10 cellular contexts compared by ENCODE assay signal in the genomic region with DNA sequence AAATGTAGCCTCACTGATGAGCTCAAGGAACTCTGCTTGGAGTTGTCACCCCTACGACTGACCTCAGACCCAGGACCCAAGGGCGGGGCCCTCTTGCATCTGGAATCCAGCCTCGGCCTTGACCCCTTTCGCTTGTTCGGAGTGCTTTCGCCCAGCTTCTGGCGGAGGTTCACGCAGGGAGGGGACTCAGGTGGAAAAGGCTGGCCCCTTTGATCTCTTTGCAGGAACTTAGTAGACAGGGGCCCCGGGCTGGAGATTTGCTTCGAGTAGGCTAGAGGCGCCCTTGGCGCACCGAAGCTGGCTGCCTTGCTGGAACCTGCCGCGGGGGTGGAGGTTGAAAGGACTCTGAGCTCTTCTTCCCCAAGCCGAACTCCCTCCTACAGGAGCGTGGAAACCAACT.
DNase-seq lines count a peak whose midpoint lies in the region; ATAC-seq and TF ChIP-seq lines count a peak whose summit lies in the region.
"Had no signal": no experiment of that assay in that cellular context is flagged by ENCODE, and none has a peak within 500 bp of the region (broad histone marks: within the 10 kb centered on the region; RNA-seq: fewer than 3 reads in every experiment).

No MANE protein-coding gene starts in this region.

- H3K4me1 ChIP-seq in ES-I3 (ENCODE audit: insufficient read depth, low read length) (peaks cover 3% of the 10 kb centered on the region; the same call in 1 of the 2 replicates), RWPE2 (ENCODE audit: insufficient read depth, poor library complexity, severe bottlenecking) (no peaks in the 10 kb centered on the region)

- peaks cover 21% of the 10 kb centered on the region for H3K27me3 Mint-ChIP-seq in glutamatergic neuron (ENCODE audit: unreplicated experiment)

- H3K36me3 Mint-ChIP-seq in glutamatergic neuron (ENCODE audit: unreplicated experiment) = no peaks in the 10 kb centered on the region
- H3K36me3 Mint-ChIP-seq: CD4-positive, alpha-beta memory T cell had no signal

- H3K4me3 ChIP-seq in RWPE2 (ENCODE audit: severe bottlenecking) = no peak overlapping the region

- no peak for TF ChIP-seq CTCF in RWPE2 (IDR thresholded peaks at IDR 0.05; ENCODE audit: poor library complexity, severe bottlenecking)
- no peak for TF ChIP-seq CTCF in glutamatergic neuron (IDR thresholded peaks at IDR 0.05; ENCODE audit: partially characterized antibody, unreplicated experiment)
- no peak for TF ChIP-seq CTCF in omental fat pad (IDR thresholded peaks at IDR 0.05)

- DNase-seq in RWPE2 (ENCODE audit: low spot score) (peak; percentile 47), glutamatergic neuron (peak; percentile 36), omental fat pad (ENCODE audit: low spot score) (no peak)
- DNase-seq in stimulated activated CD4-positive, alpha-beta T cell treated with anti-CD3 and anti-CD28 coated beads, Interleukin-4, amount 100 ng/mL, for 4 hours = no peak
- DNase-seq: CD4-positive, alpha-beta memory T cell; NCI-H187; SHP77 treated with DMSO at 0.1 percent for 48 hours had no signal

- ATAC-seq in RWPE2 (ENCODE audit: low read depth) = 0 out of 3 replicates have a peak, but pooled peaks have one; percentile 17
- peak; percentile 22 for ATAC-seq in omental fat pad (ENCODE audit: low FRiP score)
- ATAC-seq in GM21367 (IDR thresholded peaks at IDR 0.05; ENCODE audit: unreplicated experiment) = no peak
- no peak for ATAC-seq in GM18870 (IDR thresholded peaks at IDR 0.05; ENCODE audit: unreplicated experiment)

- H3K9me3 Mint-ChIP-seq in glutamatergic neuron (ENCODE audit: unreplicated experiment) = no peaks in the 10 kb centered on the region
- H3K9me3 Mint-ChIP-seq: CD4-positive, alpha-beta memory T cell had no signal

- H3K4me1 Mint-ChIP-seq in glutamatergic neuron (ENCODE audit: low read depth, unreplicated experiment) = no peaks in the 10 kb centered on the region

- H3K4me3 Mint-ChIP-seq in glutamatergic neuron (ENCODE audit: unreplicated experiment) = peak overlapping the region; percentile 84
- H3K4me3 Mint-ChIP-seq: CD4-positive, alpha-beta memory T cell had no signal

- no peak overlapping the region for H3K27ac Mint-ChIP-seq in glutamatergic neuron (ENCODE audit: unreplicated experiment)
- H3K27ac Mint-ChIP-seq: CD4-positive, alpha-beta memory T cell had no signal

- H3K27ac ChIP-seq in RWPE2 (ENCODE audit: poor library complexity, severe bottlenecking) = no peak overlapping the region

- peak overlapping the region; percentile 33; the same call in 1 of the 2 replicates for H3K9ac ChIP-seq in ES-I3 (ENCODE audit: low read depth, low read length)

- no peaks in the 10 kb centered on the region for H3K9me3 ChIP-seq in ES-I3 (ENCODE audit: control insufficient read depth, insufficient read depth, low read length)
- H3K9me3 ChIP-seq in RWPE2 (ENCODE audit: severe bottlenecking) = no peaks in the 10 kb centered on the region

- H3K36me3 ChIP-seq in ES-I3 (ENCODE audit: insufficient read depth, low read length) = no peaks in the 10 kb centered on the region
- H3K36me3 ChIP-seq in RWPE2 (ENCODE audit: low read depth) = no peaks in the 10 kb centered on the region

- H3K27me3 ChIP-seq in RWPE2 (ENCODE audit: insufficient read depth, poor library complexity, severe bottlenecking) = peaks cover 73% of the 10 kb centered on the region

Comparison
In these comparisons a context has a peak if more than half of its experiments do, and no peak if none do; other contexts are left out.
1. ATAC-seq: peak in RWPE2 (single experiment) and omental fat pad (single experiment); none in GM21367 (single experiment) and GM18870 (single experiment).
2. DNase-seq: peak in RWPE2 (single experiment) and glutamatergic neuron (single experiment); none in omental fat pad (single experiment) and stimulated activated CD4-positive, alpha-beta T cell treated with anti-CD3 and anti-CD28 coated beads, Interleukin-4, amount 100 ng/mL, for 4 hours (0 of 2).